Comparison of ENCODE assay signal across 8 cellular contexts in genomic region chrX:103356897-103357296, GRCh38. TPM values are rescaled to one million over a fixed set of nuclear protein-coding genes. Genes with fewer than 3 reads are reported as not detected.
DNase-seq lines count a peak whose midpoint lies in the region; ATAC-seq and TF ChIP-seq lines count a peak whose summit lies in the region.

No MANE protein-coding gene starts in this region.

- H3K36me3 Mint-ChIP-seq in activated CD4-positive, alpha-beta T cell treated with anti-CD3 and anti-CD28 coated beads, Interleukin-2, amount 10 ng/mL, durations not matched to agents 7 days and 5 days (ENCODE audit: low read depth), result no peaks in the 10 kb centered on the region
- H3K36me3 Mint-ChIP-seq in activated T-helper 1 cell treated with anti-CD3 and anti-CD28 coated beads, Interleukin-12 subunit alpha, Interleukin-12 subunit beta, Interleukin-2, Interleukin-4 antibody, amounts not matched to agents 30 ng/mL and 10 ng/mL and 1 ng/mL, durations not matched to agents 14 hours and 24 hours and 36 hours (ENCODE audit: low read depth), result no peaks in the 10 kb centered on the region

- H3K9me3 Mint-ChIP-seq in activated CD4-positive, alpha-beta T cell treated with anti-CD3 and anti-CD28 coated beads, Interleukin-2, amount 10 ng/mL, durations not matched to agents 7 days and 5 days, result no peaks in the 10 kb centered on the region
- no peaks in the 10 kb centered on the region for H3K9me3 Mint-ChIP-seq in activated T-helper 1 cell treated with anti-CD3 and anti-CD28 coated beads, Interleukin-12 subunit alpha, Interleukin-12 subunit beta, Interleukin-2, Interleukin-4 antibody, amounts not matched to agents 30 ng/mL and 10 ng/mL and 1 ng/mL, durations not matched to agents 14 hours and 24 hours and 36 hours

- CTCF ChIA-PET in activated CD4-positive, alpha-beta T cell treated with anti-CD3 and anti-CD28 coated beads, Interleukin-2, amount 10 ng/mL, durations not matched to agents 7 days and 5 days (lab: Charles Lee), result no interaction called here

- no peak overlapping the region for H3K27ac Mint-ChIP-seq in activated CD4-positive, alpha-beta T cell treated with anti-CD3 and anti-CD28 coated beads, Interleukin-2, amount 10 ng/mL, durations not matched to agents 7 days and 5 days
- no peak overlapping the region for H3K27ac Mint-ChIP-seq in activated T-helper 1 cell treated with anti-CD3 and anti-CD28 coated beads, Interleukin-12 subunit alpha, Interleukin-12 subunit beta, Interleukin-2, Interleukin-4 antibody, amounts not matched to agents 30 ng/mL and 10 ng/mL and 1 ng/mL, durations not matched to agents 14 hours and 24 hours and 36 hours

- peaks cover 15% of the 10 kb centered on the region for H3K27me3 Mint-ChIP-seq in activated CD4-positive, alpha-beta T cell treated with anti-CD3 and anti-CD28 coated beads, Interleukin-2, amount 10 ng/mL, durations not matched to agents 7 days and 5 days
- peaks cover 4% of the 10 kb centered on the region for H3K27me3 Mint-ChIP-seq in activated T-helper 1 cell treated with anti-CD3 and anti-CD28 coated beads, Interleukin-12 subunit alpha, Interleukin-12 subunit beta, Interleukin-2, Interleukin-4 antibody, amounts not matched to agents 30 ng/mL and 10 ng/mL and 1 ng/mL, durations not matched to agents 14 hours and 24 hours and 36 hours (ENCODE audit: insufficient read depth)

- POLR2A ChIA-PET in activated CD4-positive, alpha-beta T cell treated with anti-CD3 and anti-CD28 coated beads, Interleukin-2, amount 10 ng/mL, durations not matched to agents 7 days and 5 days (lab: Charles Lee), result no interaction called here

- peak; percentile 79 to 80 for ATAC-seq in left cardiac atrium
- ATAC-seq in HG02840 (IDR thresholded peaks at IDR 0.05; ENCODE audit: low FRiP score, unreplicated experiment), result no peak

- H3K4me3 Mint-ChIP-seq in activated CD4-positive, alpha-beta T cell treated with anti-CD3 and anti-CD28 coated beads, Interleukin-2, amount 10 ng/mL, durations not matched to agents 7 days and 5 days, result peak overlapping the region; percentile 56
- H3K4me3 Mint-ChIP-seq in activated T-helper 1 cell treated with anti-CD3 and anti-CD28 coated beads, Interleukin-12 subunit alpha, Interleukin-12 subunit beta, Interleukin-2, Interleukin-4 antibody, amounts not matched to agents 30 ng/mL and 10 ng/mL and 1 ng/mL, durations not matched to agents 14 hours and 24 hours and 36 hours, result peak overlapping the region; percentile 79

- no peak for TF ChIP-seq CTCF in retinal pigment epithelial cell (conservative IDR thresholded peaks at IDR 0.05; ENCODE audit: low read depth, low read length)

- intact Hi-C loops in activated T-helper 1 cell treated with anti-CD3 and anti-CD28 coated beads, Interleukin-12 subunit alpha, Interleukin-12 subunit beta, Interleukin-2, Interleukin-4 antibody, amounts not matched to agents 30 ng/mL and 10 ng/mL and 1 ng/mL, durations not matched to agents 14 hours and 24 hours and 36 hours (cut with micrococcal nuclease), result no loop called here
- intact Hi-C loops in left cardiac atrium (cut with DNase I), result no loop called here

- H3K4me1 Mint-ChIP-seq in activated CD4-positive, alpha-beta T cell treated with anti-CD3 and anti-CD28 coated beads, Interleukin-2, amount 10 ng/mL, durations not matched to agents 7 days and 5 days, result peaks cover 5% of the 10 kb centered on the region
- H3K4me1 Mint-ChIP-seq in activated T-helper 1 cell treated with anti-CD3 and anti-CD28 coated beads, Interleukin-12 subunit alpha, Interleukin-12 subunit beta, Interleukin-2, Interleukin-4 antibody, amounts not matched to agents 30 ng/mL and 10 ng/mL and 1 ng/mL, durations not matched to agents 14 hours and 24 hours and 36 hours (ENCODE audit: low read depth), result peaks cover 9% of the 10 kb centered on the region

- DNase-seq in activated CD4-positive, alpha-beta T cell treated with anti-CD3 and anti-CD28 coated beads, Interleukin-2, amount 10 ng/mL, durations not matched to agents 7 days and 5 days, result no peak
- DNase-seq in activated CD4-positive, alpha-beta T cell treated with anti-CD3 and anti-CD28 coated beads for 48 hours, result no peak
- DNase-seq in activated T-helper 1 cell treated with anti-CD3 and anti-CD28 coated beads, Interleukin-12 subunit alpha, Interleukin-12 subunit beta, Interleukin-2, Interleukin-4 antibody, amounts not matched to agents 30 ng/mL and 10 ng/mL and 1 ng/mL, durations not matched to agents 14 hours and 24 hours and 36 hours (ENCODE audit: low spot score), result no peak
- DNase-seq in left cardiac atrium, result peak; percentile 32
- no peak for DNase-seq in retinal pigment epithelial cell (ENCODE audit: low read depth)
- DNase-seq in D341Med (ENCODE audit: low spot score), result no peak
- no peak for DNase-seq in epidermal melanocyte (ENCODE audit: insufficient read length, low spot score)

- H3K4me3 ChIP-seq in retinal pigment epithelial cell (ENCODE audit: low read length), result peak overlapping the region; percentile 75

RNA-seq across cellular contexts. Expression of gene TCEAL9, which starts 0.6 kb away (rescaled TPM):
- total RNA-seq in activated CD4-positive, alpha-beta T cell treated with anti-CD3 and anti-CD28 coated beads, Interleukin-2, amount 10 ng/mL, durations not matched to agents 7 days and 5 days, result not detected
- 0.13 and 0.32 TPM in 2 replicates for total RNA-seq in activated T-helper 1 cell treated with anti-CD3 and anti-CD28 coated beads, Interleukin-12 subunit alpha, Interleukin-12 subunit beta, Interleukin-2, Interleukin-4 antibody, amounts not matched to agents 30 ng/mL and 10 ng/mL and 1 ng/mL, durations not matched to agents 14 hours and 24 hours and 36 hours
- 10 to 100 TPM; 28.6 to 42.1 TPM for total RNA-seq in left cardiac atrium

RNA-seq across cellular contexts. Expression of gene BEX3, which starts 19.4 kb away (rescaled TPM):
- total RNA-seq in activated CD4-positive, alpha-beta T cell treated with anti-CD3 and anti-CD28 coated beads, Interleukin-2, amount 10 ng/mL, durations not matched to agents 7 days and 5 days, result 1 to 10 TPM; 5.4 to 6.3 TPM
- total RNA-seq in activated T-helper 1 cell treated with anti-CD3 and anti-CD28 coated beads, Interleukin-12 subunit alpha, Interleukin-12 subunit beta, Interleukin-2, Interleukin-4 antibody, amounts not matched to agents 30 ng/mL and 10 ng/mL and 1 ng/mL, durations not matched to agents 14 hours and 24 hours and 36 hours, result 2.2 and 2.8 TPM in 2 replicates
- total RNA-seq in left cardiac atrium, result 100 to 1,000 TPM; 147 to 168 TPM

RNA-seq across cellular contexts. Expression of gene TCEAL7, which starts 26.9 kb away (rescaled TPM):
- not detected for total RNA-seq in activated CD4-positive, alpha-beta T cell treated with anti-CD3 and anti-CD28 coated beads, Interleukin-2, amount 10 ng/mL, durations not matched to agents 7 days and 5 days
- total RNA-seq in activated T-helper 1 cell treated with anti-CD3 and anti-CD28 coated beads, Interleukin-12 subunit alpha, Interleukin-12 subunit beta, Interleukin-2, Interleukin-4 antibody, amounts not matched to agents 30 ng/mL and 10 ng/mL and 1 ng/mL, durations not matched to agents 14 hours and 24 hours and 36 hours, result not detected in 2 replicates
- 1 to 10 TPM; 4.9 to 6.4 TPM for total RNA-seq in left cardiac atrium

RNA-seq across cellular contexts. Expression of gene BEX2, which starts 46.1 kb away (rescaled TPM):
- 1 to 10 TPM; 5.0 to 5.3 TPM for total RNA-seq in activated CD4-positive, alpha-beta T cell treated with anti-CD3 and anti-CD28 coated beads, Interleukin-2, amount 10 ng/mL, durations not matched to agents 7 days and 5 days
- 3.5 and 3.7 TPM in 2 replicates for total RNA-seq in activated T-helper 1 cell treated with anti-CD3 and anti-CD28 coated beads, Interleukin-12 subunit alpha, Interleukin-12 subunit beta, Interleukin-2, Interleukin-4 antibody, amounts not matched to agents 30 ng/mL and 10 ng/mL and 1 ng/mL, durations not matched to agents 14 hours and 24 hours and 36 hours
- total RNA-seq in left cardiac atrium, result 10 to 100 TPM in 1 of 2 donors, 1 to 10 TPM in 1; 8.4 to 18.6 TPM

Comparison
In these comparisons a context has a peak if more than half of its experiments do, and no peak if none do; other contexts are left out.
1. RNA of gene TCEAL9, which starts 0.6 kb away (total RNA-seq): 28.6 to 42.1 TPM in left cardiac atrium; 0.13 to 0.32 TPM in activated T-helper 1 cell treated with anti-CD3 and anti-CD28 coated beads, Interleukin-12 subunit alpha, Interleukin-12 subunit beta, Interleukin-2, Interleukin-4 antibody, amounts not matched to agents 30 ng/mL and 10 ng/mL and 1 ng/mL, durations not matched to agents 14 hours and 24 hours and 36 hours and not detected in activated CD4-positive, alpha-beta T cell treated with anti-CD3 and anti-CD28 coated beads, Interleukin-2, amount 10 ng/mL, durations not matched to agents 7 days and 5 days; every median in the first group is over 10 times any median in the second.
2. RNA of gene BEX3, which starts 19.4 kb away (total RNA-seq): 147 to 168 TPM in left cardiac atrium; 5.4 to 6.3 TPM in activated CD4-positive, alpha-beta T cell treated with anti-CD3 and anti-CD28 coated beads, Interleukin-2, amount 10 ng/mL, durations not matched to agents 7 days and 5 days and 2.2 to 2.8 TPM in activated T-helper 1 cell treated with anti-CD3 and anti-CD28 coated beads, Interleukin-12 subunit alpha, Interleukin-12 subunit beta, Interleukin-2, Interleukin-4 antibody, amounts not matched to agents 30 ng/mL and 10 ng/mL and 1 ng/mL, durations not matched to agents 14 hours and 24 hours and 36 hours; every median in the first group is over 10 times any median in the second.